16 cellular contexts compared by ENCODE assay signal in the genomic region with DNA sequence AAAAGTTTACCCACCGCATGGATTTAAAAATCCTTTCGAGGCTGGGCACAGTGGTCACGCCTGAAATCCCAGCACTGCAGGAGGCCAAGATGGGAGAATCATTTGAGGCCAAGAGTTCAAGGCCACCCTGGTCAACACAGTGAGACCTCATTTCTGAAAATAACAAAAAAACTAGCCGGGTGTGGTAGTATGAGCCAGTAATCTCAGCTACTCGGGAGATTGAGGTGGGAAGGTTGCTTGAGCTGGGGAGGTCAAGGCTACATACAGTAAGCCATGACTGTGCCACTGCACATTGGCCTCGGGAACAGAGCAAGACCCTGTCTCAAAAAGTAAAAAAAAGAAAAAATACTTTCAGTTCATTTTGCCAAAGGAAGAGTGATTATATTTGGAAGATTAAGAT. TPM values are rescaled to one million over a fixed set of nuclear protein-coding genes. Genes with fewer than 3 reads are reported as not detected.
A peak's percentile ranks its signal among the peaks of the same experiment; 100 is the strongest.
DNase-seq lines count a peak whose midpoint lies in the region; ATAC-seq and TF ChIP-seq lines count a peak whose summit lies in the region.
"Had no signal": no experiment of that assay in that cellular context is flagged by ENCODE, and none has a peak within 500 bp of the region (broad histone marks: within the 10 kb centered on the region; RNA-seq: fewer than 3 reads in every experiment).

No MANE protein-coding gene starts in this region.

- intact Hi-C loops in esophagus squamous epithelium (cut with DNase I), result no loop called here

- H3K4me2 ChIP-seq in SU-DHL-6 (ENCODE audit: low read depth, low read length, poor library complexity, severe bottlenecking), result peak overlapping the region; percentile 92

- WGBS in esophagus squamous epithelium, 2 donors, result 76 to 80% methylated on average over 6 of the region's 6 CpGs

- H3K27me3 ChIP-seq in SU-DHL-6 (ENCODE audit: low read length) (no peaks in the 10 kb centered on the region), esophagus squamous epithelium (no peaks in the 10 kb centered on the region), stomach smooth muscle (ENCODE audit: control insufficient read depth in 1 of 2, insufficient read depth in 2 of 2, low read length in 2 of 2) (no peaks in the 10 kb centered on the region)

- peaks cover 27% of the 10 kb centered on the region; the same call in 1 of the 2 replicates for H4K20me1 ChIP-seq in SU-DHL-6 (ENCODE audit: low read depth, low read length)

- peak overlapping the region; percentile 92 for H3K27ac ChIP-seq in SU-DHL-6 (ENCODE audit: low read depth, low read length)
- H3K27ac ChIP-seq in esophagus squamous epithelium, result peak overlapping the region in 3 of 4 donors; percentile 24 to 53 (median 41)
- peak overlapping the region; percentile 7 for H3K27ac ChIP-seq in stomach smooth muscle (ENCODE audit: low read length)
- H3K27ac ChIP-seq: RWPE1 had no signal

- peak overlapping the region; percentile 62 for H3K27ac Mint-ChIP-seq in activated CD8-positive, alpha-beta memory T cell treated with anti-CD3 and anti-CD28 coated beads, Interleukin-2, amount 10 ng/mL, durations not matched to agents 7 days and 5 days
- H3K27ac Mint-ChIP-seq: type B pancreatic cell had no signal

- TF ChIP-seq POLR2A in esophagus squamous epithelium (IDR thresholded peaks at IDR 0.05), result no peak

- no peak for DNase-seq in activated CD8-positive, alpha-beta memory T cell treated with anti-CD3 and anti-CD28 coated beads, Interleukin-2, amount 10 ng/mL, durations not matched to agents 7 days and 5 days
- no peak for DNase-seq in activated CD8-positive, alpha-beta memory T cell treated with anti-CD3 and anti-CD28 coated beads, Interleukin-2, amount 50 U/mL, for 4 hours
- DNase-seq in esophagus squamous epithelium (lab: John Stamatoyannopoulos, UW), result no peak
- DNase-seq in dermis blood vessel endothelial cell, result no peak
- no peak for DNase-seq in stimulated activated CD4-positive, alpha-beta T cell treated with anti-CD3 and anti-CD28 coated beads, Interleukin-15, amount 100 ng/mL, for 24 hours
- DNase-seq: activated T-cell treated with anti-CD3 and anti-CD28 coated beads, Interleukin-2, amount 50 U/mL, for 1 hour; foreskin fibroblast; KBM-7; left colon; NCI-H1105 treated with DMSO at 0.1 percent for 48 hours; posterior cingulate gyrus had no signal

- TF ChIP-seq CTCF in SU-DHL-6 (IDR thresholded peaks at IDR 0.05; ENCODE audit: insufficient read depth, low read length, poor library complexity, severe bottlenecking) (no peak), esophagus squamous epithelium (IDR thresholded peaks at IDR 0.05) (no peak)

- no peaks in the 10 kb centered on the region for H3K27me3 Mint-ChIP-seq in activated CD8-positive, alpha-beta memory T cell treated with anti-CD3 and anti-CD28 coated beads, Interleukin-2, amount 10 ng/mL, durations not matched to agents 7 days and 5 days
- H3K27me3 Mint-ChIP-seq: type B pancreatic cell had no signal

- H3K9me3 ChIP-seq in SU-DHL-6 (ENCODE audit: insufficient read depth, low read length), result no peaks in the 10 kb centered on the region
- H3K9me3 ChIP-seq in esophagus squamous epithelium, result no peaks in the 10 kb centered on the region
- no peaks in the 10 kb centered on the region for H3K9me3 ChIP-seq in stomach smooth muscle (ENCODE audit: control insufficient read depth in 2 of 2, low read length in 2 of 2)

- H3K9me3 Mint-ChIP-seq in activated CD8-positive, alpha-beta memory T cell treated with anti-CD3 and anti-CD28 coated beads, Interleukin-2, amount 10 ng/mL, durations not matched to agents 7 days and 5 days (ENCODE audit: low read depth), result no peaks in the 10 kb centered on the region
- H3K9me3 Mint-ChIP-seq: type B pancreatic cell had no signal

- CTCF ChIA-PET in activated CD8-positive, alpha-beta memory T cell treated with anti-CD3 and anti-CD28 coated beads, Interleukin-2, amount 10 ng/mL, durations not matched to agents 7 days and 5 days (lab: Charles Lee), result interaction anchor here (1.1 to 1.7 kb wide), 4 partner anchors 56 to 125 kb away, joined by 3 to 4 read pairs (median 4); a partner anchor contains a TSS

- H3K4me1 ChIP-seq in esophagus squamous epithelium (peaks cover 15 to 93% (median 49%) of the 10 kb centered on the region in 3 donors), stomach smooth muscle (ENCODE audit: control insufficient read depth, insufficient read depth, low read length) (peaks cover 20% of the 10 kb centered on the region)

- peaks cover 71% of the 10 kb centered on the region for H3K4me1 Mint-ChIP-seq in activated CD8-positive, alpha-beta memory T cell treated with anti-CD3 and anti-CD28 coated beads, Interleukin-2, amount 10 ng/mL, durations not matched to agents 7 days and 5 days

- ATAC-seq in activated CD8-positive, alpha-beta memory T cell treated with anti-CD3 and anti-CD28 coated beads, Interleukin-2, amount 10 ng/mL, durations not matched to agents 7 days and 5 days, result no peak
- no peak for ATAC-seq in HG02840 (IDR thresholded peaks at IDR 0.05; ENCODE audit: low FRiP score, unreplicated experiment)
- ATAC-seq: left colon had no signal

- H3K9ac ChIP-seq in SU-DHL-6 (ENCODE audit: low read length), result peak overlapping the region; percentile 42
- H3K9ac ChIP-seq in stomach smooth muscle (ENCODE audit: low read length in 2 of 2), result no peak overlapping the region

- H3K4me3 ChIP-seq in SU-DHL-6 (ENCODE audit: insufficient read depth, low read length, poor library complexity, severe bottlenecking) (peak overlapping the region; percentile 47), esophagus squamous epithelium (no peak overlapping the region), stomach smooth muscle (ENCODE audit: low read length in 2 of 2) (peak overlapping the region in 1 of 2 donors; percentile 24)

- H3F3A ChIP-seq in SU-DHL-6 (ENCODE audit: insufficient read depth), result peaks cover 98% of the 10 kb centered on the region

- H3K36me3 Mint-ChIP-seq in activated CD8-positive, alpha-beta memory T cell treated with anti-CD3 and anti-CD28 coated beads, Interleukin-2, amount 10 ng/mL, durations not matched to agents 7 days and 5 days, result peaks cover 58% of the 10 kb centered on the region

- H3K9me2 ChIP-seq in SU-DHL-6 (replicated peaks; ENCODE audit: insufficient read depth, low read length), result no peaks in the 10 kb centered on the region

- H3K79me2 ChIP-seq in SU-DHL-6 (ENCODE audit: insufficient read depth, low read length), result peaks cover 100% of the 10 kb centered on the region

- H3K36me3 ChIP-seq in SU-DHL-6 (ENCODE audit: low read length), result peaks cover 44% of the 10 kb centered on the region
- peaks cover 0 to 41% (median 5%) of the 10 kb centered on the region in 3 donors for H3K36me3 ChIP-seq in esophagus squamous epithelium
- no peaks in the 10 kb centered on the region for H3K36me3 ChIP-seq in stomach smooth muscle (ENCODE audit: control insufficient read depth in 2 of 2, insufficient read depth in 2 of 2, low read length in 2 of 2)

- H3K4me3 Mint-ChIP-seq in activated CD8-positive, alpha-beta memory T cell treated with anti-CD3 and anti-CD28 coated beads, Interleukin-2, amount 10 ng/mL, durations not matched to agents 7 days and 5 days, result no peak overlapping the region
- H3K4me3 Mint-ChIP-seq: type B pancreatic cell had no signal

- H2AFZ ChIP-seq in SU-DHL-6 (ENCODE audit: low read depth, low read length, severe bottlenecking), result no peak overlapping the region

RNA-seq across cellular contexts. Expression of a gene that starts 12.7 kb away (rescaled TPM):
- total RNA-seq in activated CD8-positive, alpha-beta memory T cell treated with anti-CD3 and anti-CD28 coated beads, Interleukin-2, amount 10 ng/mL, durations not matched to agents 7 days and 5 days, result 10 to 100 TPM; 78.2 to 79.9 TPM
- total RNA-seq in esophagus squamous epithelium (10 to 100 TPM; 21.3 to 43.1 (median 35.7) TPM), dermis blood vessel endothelial cell (73.2 and 94.7 TPM in 2 replicates)

Comparison
In these comparisons a context has a peak if more than half of its experiments do, and no peak if none do; other contexts are left out.
1. H3K27ac ChIP-seq: peak in every context shown above with its lines; median percentile 92 in SU-DHL-6; 41 in esophagus squamous epithelium; 7 in stomach smooth muscle.